Comparison of ENCODE assay signal across 16 cellular contexts in genomic region chr2:105376010-105376409, GRCh38. TPM values are rescaled to one million over a fixed set of nuclear protein-coding genes. Genes with fewer than 3 reads are reported as not detected.
A peak's percentile ranks its signal among the peaks of the same experiment; 100 is the strongest.
DNase-seq lines count a peak whose midpoint lies in the region; ATAC-seq and TF ChIP-seq lines count a peak whose summit lies in the region.
"Had no signal": no experiment of that assay in that cellular context is flagged by ENCODE, and none has a peak within 500 bp of the region (broad histone marks: within the 10 kb centered on the region; RNA-seq: fewer than 3 reads in every experiment).

No MANE protein-coding gene starts in this region.

- TF ChIP-seq CTCF in RWPE1 (conservative IDR thresholded peaks at IDR 0.05; ENCODE audit: low read depth) (no peak), epithelial cell of esophagus (IDR thresholded peaks at IDR 0.05; ENCODE audit: insufficient read depth, low read depth, low read length, missing control alignments) (no peak), upper lobe of right lung (IDR thresholded peaks at IDR 0.05) (no peak)

- peak overlapping the region; percentile 28 for H3K27ac ChIP-seq in RWPE1
- H3K27ac ChIP-seq in mucosa of rectum (ENCODE audit: low read depth in 2 of 2, low read length in 2 of 2): peak overlapping the region; percentile 17 to 28
- H3K27ac ChIP-seq in thymus (ENCODE audit: low read depth): peak overlapping the region; percentile 36
- H3K27ac ChIP-seq in upper lobe of right lung: no peak overlapping the region
- H3K27ac ChIP-seq: SK-N-MC had no signal

- CTCF ChIA-PET in RWPE1 (lab: Yijun Ruan, JAX): no interaction called here

- POLR2A ChIA-PET in RWPE1 (lab: Yijun Ruan, JAX; ENCODE audit: low non-redundant PET): no interaction called here

- intact Hi-C loops in upper lobe of right lung (cut with DNase I): no loop called here

- H3K9ac ChIP-seq in mucosa of rectum (ENCODE audit: low read depth in 1 of 2, low read length in 2 of 2): no peak overlapping the region

- peaks cover 28 to 49% of the 10 kb centered on the region in 2 donors for H3K36me3 ChIP-seq in mucosa of rectum (ENCODE audit: control insufficient read depth in 2 of 2, insufficient read depth in 2 of 2, low read length in 2 of 2)
- H3K36me3 ChIP-seq in thymus (ENCODE audit: control insufficient read depth, insufficient read depth): peaks cover 50% of the 10 kb centered on the region
- H3K36me3 ChIP-seq in upper lobe of right lung: no peaks in the 10 kb centered on the region

- WGBS in thymus: 94% methylated on average over 11 of the region's 11 CpGs

- no peaks in the 10 kb centered on the region for H3K27me3 ChIP-seq in mucosa of rectum (ENCODE audit: control insufficient read depth in 2 of 2, insufficient read depth in 2 of 2, low read length in 2 of 2)
- no peaks in the 10 kb centered on the region for H3K27me3 ChIP-seq in thymus (ENCODE audit: control insufficient read depth, insufficient read depth)
- no peaks in the 10 kb centered on the region for H3K27me3 ChIP-seq in upper lobe of right lung
- H3K27me3 ChIP-seq: sigmoid colon had no signal

- no peak for ATAC-seq in upper lobe of right lung
- ATAC-seq in HG03025 (IDR thresholded peaks at IDR 0.05; ENCODE audit: low FRiP score, unreplicated experiment): no peak
- ATAC-seq in GM21367 (IDR thresholded peaks at IDR 0.05; ENCODE audit: unreplicated experiment): no peak

- no peak overlapping the region for H3K4me3 ChIP-seq in epithelial cell of esophagus (ENCODE audit: low read length)
- H3K4me3 ChIP-seq in mucosa of rectum (ENCODE audit: low read length in 2 of 2): no peak overlapping the region
- no peak overlapping the region for H3K4me3 ChIP-seq in thymus (ENCODE audit: low read length)
- no peak overlapping the region for H3K4me3 ChIP-seq in upper lobe of right lung
- H3K4me3 ChIP-seq: sigmoid colon, SK-N-MC had no signal

- DNase-seq in RWPE1 (ENCODE audit: low spot score): no peak
- peak; percentile 56 for DNase-seq in epithelial cell of esophagus (ENCODE audit: low read depth)
- no peak for DNase-seq in NCI-H446 treated with DMSO at 0.1 percent for 48 hours (lab: John Stamatoyannopoulos, UW)
- DNase-seq in upper lobe of right lung: no peak
- DNase-seq: activated CD4-positive, CD25-positive, alpha-beta regulatory T cell; activated naive CD8-positive, alpha-beta T cell treated with anti-CD3 and anti-CD28 coated beads, Interleukin-2, amount 10 ng/mL, durations not matched to agents 7 days and 5 days; CD8-positive, alpha-beta memory T cell; NCI-H748 treated with DMSO at 0.1 percent for 48 hours; sigmoid colon; stimulated activated CD4-positive, alpha-beta T cell treated with anti-CD3 and anti-CD28 coated beads, Interleukin-2, amount 100 ng/mL, for 48 hours; T-helper 9 cell had no signal

- H3K4me1 ChIP-seq in mucosa of rectum (ENCODE audit: control insufficient read depth in 2 of 2, insufficient read depth in 2 of 2, low read length in 2 of 2) (peaks cover 3 to 16% of the 10 kb centered on the region in 2 donors), thymus (ENCODE audit: control insufficient read depth, insufficient read depth, low read length) (no peaks in the 10 kb centered on the region), upper lobe of right lung (peaks cover 21% of the 10 kb centered on the region)

- H3K9me3 ChIP-seq in mucosa of rectum (ENCODE audit: control insufficient read depth in 2 of 2, low read length in 2 of 2) (no peaks in the 10 kb centered on the region), thymus (ENCODE audit: control insufficient read depth) (no peaks in the 10 kb centered on the region), upper lobe of right lung (no peaks in the 10 kb centered on the region)
- H3K9me3 ChIP-seq: sigmoid colon had no signal

RNA-seq across cellular contexts. Expression of gene FHL2, which starts 22.8 kb away (rescaled TPM):
- polyA plus RNA-seq in thymus: 49.2 TPM
- total RNA-seq in upper lobe of right lung: 13.8 TPM

RNA-seq across cellular contexts. Expression of gene C2orf49, which starts 38.7 kb away (rescaled TPM):
- polyA plus RNA-seq in thymus: 11.1 TPM
- total RNA-seq in upper lobe of right lung: 18.0 TPM

RNA-seq across cellular contexts. Expression of gene TGFBRAP1, which starts 46.5 kb away (rescaled TPM):
- 6.1 TPM for polyA plus RNA-seq in thymus
- total RNA-seq in upper lobe of right lung: 22.9 TPM
